Comparison of ENCODE assay signal across 9 cellular contexts in the genomic region with DNA sequence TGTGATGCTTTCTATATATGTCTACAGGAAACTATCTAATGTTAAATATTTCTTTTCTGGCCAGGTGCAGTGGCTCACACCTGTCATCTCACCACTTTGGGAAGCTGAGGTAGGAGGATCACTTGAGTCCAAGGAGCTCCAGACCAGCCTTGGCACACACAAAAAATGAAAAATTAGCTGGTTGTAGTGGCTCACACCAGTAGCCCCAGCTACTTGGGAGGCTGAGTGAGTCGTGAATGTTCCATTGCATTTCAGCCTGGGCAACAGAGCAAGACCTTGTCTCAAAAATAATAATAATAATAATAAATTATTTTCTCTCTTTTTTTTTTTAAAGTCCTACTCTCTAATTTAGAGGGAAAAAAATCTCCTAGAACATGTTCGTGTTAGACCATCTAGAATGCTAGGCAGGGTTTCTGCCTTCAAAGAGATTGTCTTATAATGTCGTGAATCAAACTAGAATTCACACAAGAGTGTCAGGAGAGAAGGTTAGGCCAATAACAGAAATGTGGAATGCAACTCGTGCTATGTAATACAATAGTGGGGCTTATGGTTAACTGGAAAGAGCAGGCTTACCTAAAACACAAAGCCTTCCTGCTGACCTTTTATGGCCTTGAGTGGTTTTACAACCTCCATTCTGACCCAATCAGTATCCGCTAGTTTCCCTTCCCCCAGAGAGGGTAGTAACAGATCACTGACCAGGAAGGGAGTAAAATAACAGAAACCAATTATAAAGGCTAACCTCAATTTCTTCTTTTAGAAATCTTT. TPM values are rescaled to one million over a fixed set of nuclear protein-coding genes. Genes with fewer than 3 reads are reported as not detected.
DNase-seq lines count a peak whose midpoint lies in the region; ATAC-seq and TF ChIP-seq lines count a peak whose summit lies in the region.
"Had no signal": no experiment of that assay in that cellular context is flagged by ENCODE, and none has a peak within 500 bp of the region (broad histone marks: within the 10 kb centered on the region; RNA-seq: fewer than 3 reads in every experiment).

No MANE protein-coding gene starts in this region.

- H3K27ac ChIP-seq in esophagus squamous epithelium (peak overlapping the region; percentile 93 to 99 (median 98)), parathyroid adenoma (peak overlapping the region; percentile 97)

- no peaks in the 10 kb centered on the region for H3K36me3 Mint-ChIP-seq in naive thymus-derived CD8-positive, alpha-beta T cell

- H3K9me3 Mint-ChIP-seq in naive thymus-derived CD8-positive, alpha-beta T cell: no peaks in the 10 kb centered on the region
- H3K9me3 Mint-ChIP-seq: activated B cell treated with CpG ODN at 0.5 μM for 24 hours had no signal

- 38 to 47% methylated on average over 5 of the region's 5 CpGs for WGBS in esophagus squamous epithelium, 2 donors

- H3K4me1 ChIP-seq in esophagus squamous epithelium: peaks cover 34 to 91% (median 64%) of the 10 kb centered on the region in 3 donors
- peaks cover 57% of the 10 kb centered on the region for H3K4me1 ChIP-seq in parathyroid adenoma

- H3K9ac ChIP-seq in parathyroid adenoma: no peak overlapping the region

- ATAC-seq in naive thymus-derived CD8-positive, alpha-beta T cell: no peak
- ATAC-seq in HG03354 (IDR thresholded peaks at IDR 0.05; ENCODE audit: poor library complexity, severe bottlenecking, unreplicated experiment) (no peak), GM18868 (IDR thresholded peaks at IDR 0.05; ENCODE audit: unreplicated experiment) (no peak)
- ATAC-seq in activated CD4-positive, CD25-positive, alpha-beta regulatory T cell treated with anti-CD3 and anti-CD28 coated beads, Interleukin-2, amount 50 U/mL, for 24 hours: no peak

- H3K27me3 ChIP-seq in esophagus squamous epithelium (no peaks in the 10 kb centered on the region), parathyroid adenoma (ENCODE audit: control insufficient read depth, insufficient read depth, low read length) (no peaks in the 10 kb centered on the region)

- peaks cover 0 to 5% (median 0%) of the 10 kb centered on the region in 3 donors for H3K36me3 ChIP-seq in esophagus squamous epithelium
- H3K36me3 ChIP-seq in parathyroid adenoma (ENCODE audit: control insufficient read depth, insufficient read depth, low read length): no peaks in the 10 kb centered on the region

- TF ChIP-seq CTCF in esophagus squamous epithelium (IDR thresholded peaks at IDR 0.05): no peak
- TF ChIP-seq CTCF in parathyroid adenoma (IDR thresholded peaks at IDR 0.05): no peak

- peaks cover 0 to 1% (median 0%) of the 10 kb centered on the region in 5 donors for H3K27me3 Mint-ChIP-seq in naive thymus-derived CD8-positive, alpha-beta T cell

- peak overlapping the region; percentile 80 for H2AFZ ChIP-seq in parathyroid adenoma

- H3K9me3 ChIP-seq in esophagus squamous epithelium (no peaks in the 10 kb centered on the region), parathyroid adenoma (ENCODE audit: control insufficient read depth, low read length) (no peaks in the 10 kb centered on the region)

- DNase-seq in ELF-1 (ENCODE audit: low read depth, low spot score) (peak; percentile 72), OCI-M1 (lab: John Stamatoyannopoulos, UW) (peak; percentile 20), esophagus squamous epithelium (lab: John Stamatoyannopoulos, UW) (no peak)
- no peak for DNase-seq in naive thymus-derived CD8-positive, alpha-beta T cell
- DNase-seq: activated B cell treated with CpG ODN at 0.5 μM for 24 hours had no signal

- peaks cover 0 to 2% (median 0%) of the 10 kb centered on the region in 4 donors for H3K4me1 Mint-ChIP-seq in naive thymus-derived CD8-positive, alpha-beta T cell
- H3K4me1 Mint-ChIP-seq: activated B cell treated with CpG ODN at 0.5 μM for 24 hours had no signal

- POLR2A ChIA-PET in naive thymus-derived CD8-positive, alpha-beta T cell (lab: Charles Lee): no interaction called here

- no peak for TF ChIP-seq POLR2A in esophagus squamous epithelium (IDR thresholded peaks at IDR 0.05)

- no peak overlapping the region for H3K4me3 ChIP-seq in esophagus squamous epithelium
- no peak overlapping the region for H3K4me3 ChIP-seq in parathyroid adenoma (ENCODE audit: low read depth, low read length)

- intact Hi-C loops in esophagus squamous epithelium (cut with DNase I): loop anchor here (5.0 kb wide), 1 partner anchor 46 kb away; a partner anchor contains a TSS

- H3K4me3 Mint-ChIP-seq in naive thymus-derived CD8-positive, alpha-beta T cell: no peak overlapping the region
- H3K4me3 Mint-ChIP-seq: activated B cell treated with CpG ODN at 0.5 μM for 24 hours had no signal

- no peak overlapping the region for H3K27ac Mint-ChIP-seq in naive thymus-derived CD8-positive, alpha-beta T cell
- H3K27ac Mint-ChIP-seq: activated B cell treated with CpG ODN at 0.5 μM for 24 hours had no signal

- H3K4me2 ChIP-seq in parathyroid adenoma (ENCODE audit: low read length): no peak overlapping the region

- H3K79me2 ChIP-seq in parathyroid adenoma: peaks cover 23% of the 10 kb centered on the region

RNA-seq across cellular contexts. Expression of a gene that starts 46.3 kb away (rescaled TPM):
- total RNA-seq in esophagus squamous epithelium: 100 to 1,000 TPM in 2 of 4 donors, 10 to 100 TPM in 2; 61.1 to 123 (median 99.6) TPM
- total RNA-seq in naive thymus-derived CD8-positive, alpha-beta T cell: under 1 TPM in 1 of 2 experiments, not detected in 1; 0.11 TPM
- not detected for polyA plus RNA-seq in naive thymus-derived CD8-positive, alpha-beta T cell

Comparison
In these comparisons a context has a peak if more than half of its experiments do, and no peak if none do; other contexts are left out.
1. DNase-seq: peak in ELF-1 (single experiment) and OCI-M1 (single experiment); none in esophagus squamous epithelium (single experiment) and naive thymus-derived CD8-positive, alpha-beta T cell (0 of 10).
2. RNA of a gene that starts 46.3 kb away (total RNA-seq): 61.1 to 123 TPM in esophagus squamous epithelium; 0.11 TPM in naive thymus-derived CD8-positive, alpha-beta T cell; every median in the first group is over 10 times any median in the second.